In the genomic region with DNA sequence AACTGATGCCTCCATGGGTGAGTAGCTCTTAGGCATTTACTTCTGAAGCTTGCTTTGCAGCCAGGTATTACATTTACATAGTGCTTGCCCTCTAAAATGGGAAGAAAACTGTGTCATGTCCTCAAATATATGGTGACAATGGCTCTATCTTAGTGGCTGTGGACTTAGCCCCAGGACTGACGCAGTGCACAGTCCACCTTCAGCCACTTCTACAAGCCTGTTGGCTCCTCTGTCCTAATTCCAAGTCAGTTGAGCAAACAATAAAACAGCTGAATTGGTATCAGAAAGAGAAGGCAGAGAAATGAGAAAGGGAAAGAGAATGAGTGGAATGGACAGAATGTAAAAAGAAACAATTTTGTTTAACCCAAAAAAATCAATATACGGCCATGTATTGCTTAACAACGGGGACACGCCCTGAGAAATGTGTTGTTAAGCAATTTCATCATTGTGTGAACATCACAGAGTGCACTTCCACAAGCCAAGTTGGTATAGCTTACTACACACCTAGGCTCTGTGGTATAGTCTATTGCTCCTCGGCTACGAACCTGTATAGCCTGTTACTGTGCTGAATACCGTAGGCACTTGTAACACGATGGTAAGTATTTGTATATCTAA, we compare ENCODE assay signal across 18 cellular contexts.
DNase-seq lines count a peak whose midpoint lies in the region; ATAC-seq and TF ChIP-seq lines count a peak whose summit lies in the region.
"Had no signal": no experiment of that assay in that cellular context is flagged by ENCODE, and none has a peak within 500 bp of the region (broad histone marks: within the 10 kb centered on the region; RNA-seq: fewer than 3 reads in every experiment).

No MANE protein-coding gene starts in this region.

- WGBS in hepatocyte (ENCODE audit: low lambda C conversion rate, missing lambda C conversion rate) = 86% methylated on average over 8 of the region's 8 CpGs
- WGBS in smooth muscle cell (ENCODE audit: low lambda C conversion rate) = 92% methylated on average over 8 of the region's 8 CpGs
- 87 to 89% methylated on average over 8 of the region's 8 CpGs for WGBS in aorta, 2 donors

- ATAC-seq in mucosa of descending colon (peak; percentile 94), aorta (ENCODE audit: low FRiP score) (no peak)
- no peak for ATAC-seq in stimulated activated naive B cell treated with anti-CD40 and anti-IgM and Interleukin-4, amounts not matched to agents 10 μg/mL and 1 μg/mL and 100 μg/mL, for 72 hours (replicated peaks)

- H4K20me1 ChIP-seq in hepatocyte (ENCODE audit: insufficient read depth, poor library complexity, severe bottlenecking) (no peaks in the 10 kb centered on the region), smooth muscle cell (ENCODE audit: low read depth) (no peaks in the 10 kb centered on the region)
- H4K20me1 ChIP-seq: BLaER1 treated with 17β-estradiol and CSF1 and Interleukin-3, amounts not matched to agents 10 nM and 100 nM had no signal

- H3K4me1 Mint-ChIP-seq in activated CD4-positive, alpha-beta T cell treated with anti-CD3 and anti-CD28 coated beads, Interleukin-2, amount 10 ng/mL, durations not matched to agents 24 days and 14 days = no peaks in the 10 kb centered on the region
- H3K4me1 Mint-ChIP-seq in stimulated activated naive B cell treated with anti-CD40 and anti-IgM and Interleukin-4, amounts not matched to agents 10 μg/mL and 1 μg/mL and 100 μg/mL, for 72 hours = no peaks in the 10 kb centered on the region
- H3K4me1 Mint-ChIP-seq: CD4-positive, alpha-beta memory T cell had no signal

- H2AFZ ChIP-seq in hepatocyte = no peak overlapping the region
- H2AFZ ChIP-seq in smooth muscle cell (ENCODE audit: low read depth) = no peak overlapping the region

- TF ChIP-seq CTCF in hepatocyte (IDR thresholded peaks at IDR 0.05; ENCODE audit: poor library complexity) (no peak), mucosa of descending colon (IDR thresholded peaks at IDR 0.05) (no peak), smooth muscle cell (IDR thresholded peaks at IDR 0.05; ENCODE audit: borderline replicate concordance, insufficient read depth, poor library complexity, severe bottlenecking) (no peak)

- H3K27ac Mint-ChIP-seq in activated CD4-positive, alpha-beta T cell treated with anti-CD3 and anti-CD28 coated beads, Interleukin-2, amount 10 ng/mL, durations not matched to agents 24 days and 14 days = no peak overlapping the region
- H3K27ac Mint-ChIP-seq in stimulated activated naive B cell treated with anti-CD40 and anti-IgM and Interleukin-4, amounts not matched to agents 10 μg/mL and 1 μg/mL and 100 μg/mL, for 72 hours = no peak overlapping the region
- H3K27ac Mint-ChIP-seq: CD4-positive, alpha-beta memory T cell had no signal

- H3K4me3 Mint-ChIP-seq in activated CD4-positive, alpha-beta T cell treated with anti-CD3 and anti-CD28 coated beads, Interleukin-2, amount 10 ng/mL, durations not matched to agents 24 days and 14 days = no peak overlapping the region
- H3K4me3 Mint-ChIP-seq in stimulated activated naive B cell treated with anti-CD40 and anti-IgM and Interleukin-4, amounts not matched to agents 10 μg/mL and 1 μg/mL and 100 μg/mL, for 72 hours = no peak overlapping the region
- H3K4me3 Mint-ChIP-seq: CD4-positive, alpha-beta memory T cell had no signal

- H3K9me3 ChIP-seq in hepatocyte (ENCODE audit: low read depth) (no peaks in the 10 kb centered on the region), mucosa of descending colon (no peaks in the 10 kb centered on the region), smooth muscle cell (replicated peaks; ENCODE audit: low read depth) (no peaks in the 10 kb centered on the region), aorta (ENCODE audit: control insufficient read depth, low read length) (no peaks in the 10 kb centered on the region)
- H3K9me3 ChIP-seq: BLaER1 treated with 17β-estradiol and CSF1 and Interleukin-3, amounts not matched to agents 10 nM and 100 nM had no signal

- H3K27me3 Mint-ChIP-seq in activated CD4-positive, alpha-beta T cell treated with anti-CD3 and anti-CD28 coated beads, Interleukin-2, amount 10 ng/mL, durations not matched to agents 24 days and 14 days = no peaks in the 10 kb centered on the region
- H3K27me3 Mint-ChIP-seq in stimulated activated naive B cell treated with anti-CD40 and anti-IgM and Interleukin-4, amounts not matched to agents 10 μg/mL and 1 μg/mL and 100 μg/mL, for 72 hours = peaks cover 22 to 33% of the 10 kb centered on the region in 2 donors

- H3K4me2 ChIP-seq in hepatocyte = no peak overlapping the region
- no peak overlapping the region for H3K4me2 ChIP-seq in smooth muscle cell
- H3K4me2 ChIP-seq: BLaER1 treated with 17β-estradiol and CSF1 and Interleukin-3, amounts not matched to agents 10 nM and 100 nM had no signal

- H3K36me3 ChIP-seq in hepatocyte (replicated peaks; ENCODE audit: insufficient read depth, low read depth) = no peaks in the 10 kb centered on the region
- H3K36me3 ChIP-seq in mucosa of descending colon (ENCODE audit: low read depth) = no peaks in the 10 kb centered on the region
- no peaks in the 10 kb centered on the region for H3K36me3 ChIP-seq in smooth muscle cell (ENCODE audit: low read depth)
- no peaks in the 10 kb centered on the region for H3K36me3 ChIP-seq in aorta (ENCODE audit: control insufficient read depth in 1 of 2, insufficient read depth in 2 of 2, low read length in 1 of 2)
- H3K36me3 ChIP-seq: BLaER1 treated with 17β-estradiol and CSF1 and Interleukin-3, amounts not matched to agents 10 nM and 100 nM had no signal

- no peaks in the 10 kb centered on the region for H3K9me2 ChIP-seq in hepatocyte (replicated peaks; ENCODE audit: insufficient read depth)

- H3K4me1 ChIP-seq in hepatocyte (ENCODE audit: insufficient read depth) (no peaks in the 10 kb centered on the region), mucosa of descending colon (ENCODE audit: low read depth) (no peaks in the 10 kb centered on the region), smooth muscle cell (ENCODE audit: low read depth) (no peaks in the 10 kb centered on the region), aorta (ENCODE audit: control insufficient read depth in 1 of 2, insufficient read depth in 2 of 2, low read length in 2 of 2) (no peaks in the 10 kb centered on the region)
- H3K4me1 ChIP-seq: BLaER1 treated with 17β-estradiol and CSF1 and Interleukin-3, amounts not matched to agents 10 nM and 100 nM had no signal

- no peak overlapping the region for H3K9ac ChIP-seq in smooth muscle cell (ENCODE audit: low read depth)
- H3K9ac ChIP-seq: BLaER1 treated with 17β-estradiol and CSF1 and Interleukin-3, amounts not matched to agents 10 nM and 100 nM had no signal

- H3K27ac ChIP-seq in hepatocyte = peak overlapping the region; percentile 21
- H3K27ac ChIP-seq in smooth muscle cell (ENCODE audit: low read depth) = no peak overlapping the region
- no peak overlapping the region for H3K27ac ChIP-seq in aorta (ENCODE audit: low read depth in 1 of 2, low read length in 2 of 2)
- H3K27ac ChIP-seq: 22Rv1; BLaER1 treated with 17β-estradiol and CSF1 and Interleukin-3, amounts not matched to agents 10 nM and 100 nM had no signal

- no peaks in the 10 kb centered on the region for H3K9me3 Mint-ChIP-seq in activated CD4-positive, alpha-beta T cell treated with anti-CD3 and anti-CD28 coated beads, Interleukin-2, amount 10 ng/mL, durations not matched to agents 24 days and 14 days
- H3K9me3 Mint-ChIP-seq in stimulated activated naive B cell treated with anti-CD40 and anti-IgM and Interleukin-4, amounts not matched to agents 10 μg/mL and 1 μg/mL and 100 μg/mL, for 72 hours = no peaks in the 10 kb centered on the region

- H3K36me3 Mint-ChIP-seq in activated CD4-positive, alpha-beta T cell treated with anti-CD3 and anti-CD28 coated beads, Interleukin-2, amount 10 ng/mL, durations not matched to agents 24 days and 14 days (ENCODE audit: low read depth) = no peaks in the 10 kb centered on the region
- no peaks in the 10 kb centered on the region for H3K36me3 Mint-ChIP-seq in stimulated activated naive B cell treated with anti-CD40 and anti-IgM and Interleukin-4, amounts not matched to agents 10 μg/mL and 1 μg/mL and 100 μg/mL, for 72 hours
- H3K36me3 Mint-ChIP-seq: CD4-positive, alpha-beta memory T cell had no signal

- peak; percentile 22 for DNase-seq in activated CD4-positive, alpha-beta T cell treated with anti-CD3 and anti-CD28 coated beads, Interleukin-2, amount 10 ng/mL, durations not matched to agents 24 days and 14 days
- no peak for DNase-seq in activated CD4-positive, alpha-beta T cell treated with anti-CD3 and anti-CD28 coated beads, Interleukin-2, amount 50 U/mL, for 1 hour
- DNase-seq in hepatocyte (ENCODE audit: low spot score) (peak; percentile 36), mucosa of descending colon (peak in 2 of 3 donors; percentile 37 to 55), NCI-H2196 treated with DMSO at 0.1 percent for 48 hours (lab: John Stamatoyannopoulos, UW; ENCODE audit: unreplicated experiment) (no peak), smooth muscle cell (lab: John Stamatoyannopoulos, UW; ENCODE audit: unreplicated experiment) (no peak), aorta (no peak)
- DNase-seq in stimulated activated naive B cell treated with anti-CD40 and anti-IgM and Interleukin-4, amounts not matched to agents 10 μg/mL and 1 μg/mL and 100 μg/mL, for 72 hours = no peak
- DNase-seq: CD4-positive, alpha-beta memory T cell; Kasumi-1; MM.1S; NCI-H1048; NCI-H1417 treated with DMSO at 0.1 percent for 48 hours; NCI-H187; NCI-H446 treated with DMSO at 0.1 percent for 48 hours; NCI-H526 treated with DMSO at 0.1 percent for 48 hours had no signal

- H3K27me3 ChIP-seq in hepatocyte (no peaks in the 10 kb centered on the region), smooth muscle cell (ENCODE audit: low read depth) (no peaks in the 10 kb centered on the region), aorta (ENCODE audit: control insufficient read depth in 1 of 2, insufficient read depth in 2 of 2, low read length in 1 of 2) (no peaks in the 10 kb centered on the region)
- H3K27me3 ChIP-seq: BLaER1 treated with 17β-estradiol and CSF1 and Interleukin-3, amounts not matched to agents 10 nM and 100 nM had no signal

- no peak overlapping the region for H3K4me3 ChIP-seq in hepatocyte
- H3K4me3 ChIP-seq in mucosa of descending colon = no peak overlapping the region
- no peak overlapping the region for H3K4me3 ChIP-seq in smooth muscle cell
- no peak overlapping the region for H3K4me3 ChIP-seq in aorta (ENCODE audit: low read length in 2 of 2)
- H3K4me3 ChIP-seq: BLaER1 treated with 17β-estradiol and CSF1 and Interleukin-3, amounts not matched to agents 10 nM and 100 nM had no signal

- no peaks in the 10 kb centered on the region for H3F3A ChIP-seq in smooth muscle cell (ENCODE audit: low read depth)

- H3K79me2 ChIP-seq in hepatocyte (no peaks in the 10 kb centered on the region), smooth muscle cell (ENCODE audit: low read depth) (no peaks in the 10 kb centered on the region)

- intact Hi-C loops in activated CD4-positive, alpha-beta T cell treated with anti-CD3 and anti-CD28 coated beads, Interleukin-2, amount 10 ng/mL, durations not matched to agents 24 days and 14 days (cut with micrococcal nuclease) = no loop called here
- intact Hi-C loops in mucosa of descending colon (cut with DNase I, micrococcal nuclease) = no loop called here
- intact Hi-C loops in aorta (cut with DNase I) = no loop called here

Comparison
In these comparisons a context has a peak if more than half of its experiments do, and no peak if none do; other contexts are left out.
1. DNase-seq: peak in activated CD4-positive, alpha-beta T cell treated with anti-CD3 and anti-CD28 coated beads, Interleukin-2, amount 10 ng/mL, durations not matched to agents 24 days and 14 days (single experiment), hepatocyte (single experiment) and mucosa of descending colon (2 of 3); none in activated CD4-positive, alpha-beta T cell treated with anti-CD3 and anti-CD28 coated beads, Interleukin-2, amount 50 U/mL, for 1 hour (single experiment), NCI-H2196 treated with DMSO at 0.1 percent for 48 hours (single experiment), stimulated activated naive B cell treated with anti-CD40 and anti-IgM and Interleukin-4, amounts not matched to agents 10 μg/mL and 1 μg/mL and 100 μg/mL, for 72 hours (single experiment), smooth muscle cell (single experiment) and aorta (0 of 2).